13 cellular contexts compared by ENCODE assay signal in the genomic region with DNA sequence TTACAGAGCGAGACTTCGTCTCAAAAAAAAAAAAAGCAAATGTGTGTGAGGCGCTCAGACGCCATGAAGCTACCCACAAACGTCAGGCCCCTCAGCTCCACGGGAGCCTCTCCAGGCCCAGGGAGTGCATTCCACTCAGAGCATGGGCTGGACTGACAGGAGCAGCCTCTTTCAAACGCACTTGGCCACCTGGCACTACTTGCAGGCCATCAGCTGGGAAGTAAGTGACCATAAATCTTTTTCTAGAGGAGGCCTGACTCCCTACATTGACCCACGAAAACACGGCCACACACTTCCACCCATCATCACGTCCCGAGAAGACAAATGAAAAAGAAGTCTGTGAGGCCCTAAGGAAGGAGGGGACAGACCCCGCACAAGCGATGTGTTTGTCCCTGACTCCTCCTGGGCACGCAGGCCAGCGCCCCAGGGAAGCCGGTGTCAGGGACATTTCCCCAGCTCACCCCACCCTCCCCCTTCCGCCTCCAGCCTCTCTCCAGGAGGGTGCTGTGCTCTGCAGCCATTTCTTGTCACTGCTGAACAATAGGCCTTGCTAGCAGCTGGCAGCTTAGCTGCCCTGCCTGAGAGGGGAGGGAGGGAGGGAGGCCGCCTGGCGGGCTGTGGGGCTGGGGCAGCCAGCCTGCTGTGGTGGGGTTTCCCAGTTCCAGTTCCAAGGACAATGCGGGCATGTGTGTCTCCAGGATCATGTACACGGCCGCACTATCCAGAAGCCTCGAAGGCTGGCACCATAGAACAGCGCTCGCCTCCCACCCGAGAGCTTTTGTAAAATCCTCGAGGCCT. TPM values are rescaled to one million over a fixed set of nuclear protein-coding genes. Genes with fewer than 3 reads are reported as not detected.
DNase-seq lines count a peak whose midpoint lies in the region; ATAC-seq and TF ChIP-seq lines count a peak whose summit lies in the region.
"Had no signal": no experiment of that assay in that cellular context is flagged by ENCODE, and none has a peak within 500 bp of the region (broad histone marks: within the 10 kb centered on the region; RNA-seq: fewer than 3 reads in every experiment).

No MANE protein-coding gene starts in this region.

- H3K27ac ChIP-seq in Panc1 (ENCODE audit: low read length), result no peak overlapping the region
- H3K27ac ChIP-seq: thoracic aorta had no signal

- H3K4me3 ChIP-seq in Panc1 (ENCODE audit: low read depth in 2 of 2, low read length in 2 of 2), result no peak overlapping the region
- H3K4me3 ChIP-seq: gastroesophageal sphincter, thoracic aorta had no signal

- H3K27me3 ChIP-seq in Panc1 (ENCODE audit: control insufficient read depth, insufficient read depth, low read length), result no peaks in the 10 kb centered on the region
- H3K27me3 ChIP-seq: gastroesophageal sphincter had no signal

- no peak overlapping the region for H3K4me3 Mint-ChIP-seq in activated CD8-positive, alpha-beta memory T cell treated with anti-CD3 and anti-CD28 coated beads, Interleukin-2, amount 10 ng/mL, durations not matched to agents 7 days and 5 days
- no peak overlapping the region for H3K4me3 Mint-ChIP-seq in type B pancreatic cell
- H3K4me3 Mint-ChIP-seq: activated T-cell treated with anti-CD3 and anti-CD28 coated beads, Interleukin-2, amount 50 U/mL, for 72 hours; T-helper 2 cell treated with Interferon-gamma antibody and Interleukin-4, amounts not matched to agents 5 μg/mL and 100 μg/mL, for 36 hours had no signal

- POLR2A ChIA-PET in Panc1 (lab: Charles Lee), result interaction anchor here (0.7 kb wide), 1 partner anchor 115 kb away, joined by 4 read pairs; no protein-coding TSS in a partner anchor

- H3K36me3 ChIP-seq in Panc1 (ENCODE audit: control insufficient read depth, insufficient read depth, low read length), result no peaks in the 10 kb centered on the region; the same call in 1 of the 2 replicates
- H3K36me3 ChIP-seq: thoracic aorta had no signal

- peak; percentile 35 for DNase-seq in activated CD8-positive, alpha-beta memory T cell treated with anti-CD3 and anti-CD28 coated beads, Interleukin-2, amount 10 ng/mL, durations not matched to agents 7 days and 5 days
- no peak for DNase-seq in activated CD8-positive, alpha-beta memory T cell treated with anti-CD3 and anti-CD28 coated beads, Interleukin-2, amount 50 U/mL, for 4 hours
- DNase-seq in Panc1 (ENCODE audit: low read depth, low spot score), result no peak
- DNase-seq in left kidney (ENCODE audit: low read depth, low spot score), result peak; percentile 85
- DNase-seq in type B pancreatic cell (ENCODE audit: extremely low spot score, unreplicated experiment), result peak; percentile 61
- no peak for DNase-seq in GM13977 (ENCODE audit: low spot score)
- DNase-seq: activated T-cell treated with anti-CD3 and anti-CD28 coated beads, Interleukin-2, amount 50 U/mL, for 72 hours; NCI-H2029 treated with DMSO at 0.1 percent for 48 hours had no signal

- H3K27me3 Mint-ChIP-seq in activated CD8-positive, alpha-beta memory T cell treated with anti-CD3 and anti-CD28 coated beads, Interleukin-2, amount 10 ng/mL, durations not matched to agents 7 days and 5 days, result no peaks in the 10 kb centered on the region
- H3K27me3 Mint-ChIP-seq in type B pancreatic cell, result no peaks in the 10 kb centered on the region

- H3K4me1 ChIP-seq in Panc1 (ENCODE audit: control insufficient read depth, insufficient read depth, low read length), result no peaks in the 10 kb centered on the region

- TF ChIP-seq CTCF in Panc1 (IDR thresholded peaks at IDR 0.05) (no peak), type B pancreatic cell (conservative IDR thresholded peaks at IDR 0.05) (no peak), GM13977 (IDR thresholded peaks at IDR 0.05; ENCODE audit: extremely low read depth, insufficient read depth, missing control alignments) (no peak)

- no TSS peak for BruUV-seq in Panc1 (replicated peaks; lab: Mats Ljungman, UMichigan)

- no peak for ATAC-seq in activated CD8-positive, alpha-beta memory T cell treated with anti-CD3 and anti-CD28 coated beads, Interleukin-2, amount 10 ng/mL, durations not matched to agents 7 days and 5 days
- ATAC-seq in Panc1, result 0 out of 2 replicates have a peak, but pooled peaks have one; percentile 7
- ATAC-seq in GM18511 (IDR thresholded peaks at IDR 0.05; ENCODE audit: unreplicated experiment), result no peak
- ATAC-seq in GM21723 (IDR thresholded peaks at IDR 0.05; ENCODE audit: unreplicated experiment), result no peak
- ATAC-seq: activated T-cell treated with anti-CD3 and anti-CD28 coated beads, Interleukin-2, amount 50 U/mL, for 72 hours; gastroesophageal sphincter had no signal

- H3K36me3 Mint-ChIP-seq in activated CD8-positive, alpha-beta memory T cell treated with anti-CD3 and anti-CD28 coated beads, Interleukin-2, amount 10 ng/mL, durations not matched to agents 7 days and 5 days, result peaks cover 7% of the 10 kb centered on the region
- H3K36me3 Mint-ChIP-seq in type B pancreatic cell, result no peaks in the 10 kb centered on the region

- intact Hi-C loops in Panc1 (cut with micrococcal nuclease; ENCODE audit: unreplicated experiment), result no loop called here

- CTCF ChIA-PET in activated CD8-positive, alpha-beta memory T cell treated with anti-CD3 and anti-CD28 coated beads, Interleukin-2, amount 10 ng/mL, durations not matched to agents 7 days and 5 days (lab: Charles Lee), result interaction anchor here (0.9 to 1.0 kb wide), 3 partner anchors 10 to 296 kb away, joined by 3 read pairs; no protein-coding TSS in a partner anchor
- CTCF ChIA-PET in Panc1 (lab: Charles Lee), result interaction anchor here (0.6 kb wide), 1 partner anchor 9 kb away, joined by 3 read pairs; no protein-coding TSS in a partner anchor

- in situ Hi-C loops in Panc1 (cut with HindIII; ENCODE audit: low pct_unique_long_range_greater_than_20kb, low sequenced_read_pairs), result no loop called here
- in situ Hi-C loops in GM13977 (cut with MboI; ENCODE audit: low pct_unique_long_range_greater_than_20kb, low sequenced_read_pairs, unreplicated experiment), result no loop called here

- no peaks in the 10 kb centered on the region for H3K9me3 Mint-ChIP-seq in activated CD8-positive, alpha-beta memory T cell treated with anti-CD3 and anti-CD28 coated beads, Interleukin-2, amount 10 ng/mL, durations not matched to agents 7 days and 5 days (ENCODE audit: low read depth)
- no peaks in the 10 kb centered on the region for H3K9me3 Mint-ChIP-seq in type B pancreatic cell
- H3K9me3 Mint-ChIP-seq: activated T-cell treated with anti-CD3 and anti-CD28 coated beads, Interleukin-2, amount 50 U/mL, for 72 hours; T-helper 2 cell treated with Interferon-gamma antibody and Interleukin-4, amounts not matched to agents 5 μg/mL and 100 μg/mL, for 36 hours had no signal

- H3K9me3 ChIP-seq in Panc1 (ENCODE audit: control insufficient read depth, insufficient read depth, low read depth, low read length), result no peaks in the 10 kb centered on the region
- H3K9me3 ChIP-seq: gastroesophageal sphincter, thoracic aorta had no signal

- H3K4me1 Mint-ChIP-seq in activated CD8-positive, alpha-beta memory T cell treated with anti-CD3 and anti-CD28 coated beads, Interleukin-2, amount 10 ng/mL, durations not matched to agents 7 days and 5 days, result peaks cover 14% of the 10 kb centered on the region
- peaks cover 45% of the 10 kb centered on the region for H3K4me1 Mint-ChIP-seq in type B pancreatic cell (ENCODE audit: unreplicated experiment)

- no peak overlapping the region for H3K27ac Mint-ChIP-seq in activated CD8-positive, alpha-beta memory T cell treated with anti-CD3 and anti-CD28 coated beads, Interleukin-2, amount 10 ng/mL, durations not matched to agents 7 days and 5 days
- peak overlapping the region; percentile 34 for H3K27ac Mint-ChIP-seq in type B pancreatic cell
- H3K27ac Mint-ChIP-seq: activated T-cell treated with anti-CD3 and anti-CD28 coated beads, Interleukin-2, amount 50 U/mL, for 72 hours; T-helper 2 cell treated with Interferon-gamma antibody and Interleukin-4, amounts not matched to agents 5 μg/mL and 100 μg/mL, for 36 hours had no signal

RNA-seq across cellular contexts. Expression of gene SERTAD2, which starts 26.6 kb away (rescaled TPM):
- total RNA-seq in activated CD8-positive, alpha-beta memory T cell treated with anti-CD3 and anti-CD28 coated beads, Interleukin-2, amount 10 ng/mL, durations not matched to agents 7 days and 5 days, result 10 to 100 TPM; 24.3 to 53.7 TPM
- 24.3 TPM for total RNA-seq in Panc1 (2021; ENCODE audit: unreplicated experiment)
- 16.4 TPM for polyA plus RNA-seq in Panc1 (2012; ENCODE audit: insufficient read length)
- 19.2 and 26.2 TPM in 2 replicates for total RNA-seq in type B pancreatic cell (ENCODE audit: low replicate concordance)

Comparison
In these comparisons a context has a peak if more than half of its experiments do, and no peak if none do; other contexts are left out.
1. DNase-seq: peak in activated CD8-positive, alpha-beta memory T cell treated with anti-CD3 and anti-CD28 coated beads, Interleukin-2, amount 10 ng/mL, durations not matched to agents 7 days and 5 days (single experiment), left kidney (single experiment) and type B pancreatic cell (single experiment); none in activated CD8-positive, alpha-beta memory T cell treated with anti-CD3 and anti-CD28 coated beads, Interleukin-2, amount 50 U/mL, for 4 hours (single experiment), Panc1 (single experiment) and GM13977 (single experiment).